1 cellular context compared by ENCODE assay signal in genomic region chr9:4435197-4435596, GRCh38.
TF ChIP-seq lines count a peak whose summit lies in the region.

No MANE protein-coding gene starts in this region.

TF ChIP-seq in GM23338, 12 proteins besides CTCF, POLR2A, EP300 and RAD21 (continued from another document):
- TF ChIP-seq REST (IDR thresholded peaks at IDR 0.05; ENCODE audit: unreplicated experiment) (no peak), ETS1 (IDR thresholded peaks at IDR 0.05) (no peak), ZNF114 (CRISPR knock-in tag; IDR thresholded peaks at IDR 0.05) (no peak), NANOG (IDR thresholded peaks at IDR 0.05; ENCODE audit: borderline replicate concordance) (no peak), JUNB (IDR thresholded peaks at IDR 0.05; ENCODE audit: unreplicated experiment) (no peak), EZH2 (IDR thresholded peaks at IDR 0.05; ENCODE audit: low read depth, unreplicated experiment) (no peak), CREB1 (CRISPR knock-in tag; IDR thresholded peaks at IDR 0.05; ENCODE audit: low read depth) (no peak), EZH2phosphoT487 (IDR thresholded peaks at IDR 0.05; ENCODE audit: unreplicated experiment) (no peak), STAT1 (IDR thresholded peaks at IDR 0.05; ENCODE audit: unreplicated experiment) (no peak), POLR2AphosphoS5 (IDR thresholded peaks at IDR 0.05; ENCODE audit: low read depth) (no peak)
